ENCODE assay signal across 8 cellular contexts in the genomic region with DNA sequence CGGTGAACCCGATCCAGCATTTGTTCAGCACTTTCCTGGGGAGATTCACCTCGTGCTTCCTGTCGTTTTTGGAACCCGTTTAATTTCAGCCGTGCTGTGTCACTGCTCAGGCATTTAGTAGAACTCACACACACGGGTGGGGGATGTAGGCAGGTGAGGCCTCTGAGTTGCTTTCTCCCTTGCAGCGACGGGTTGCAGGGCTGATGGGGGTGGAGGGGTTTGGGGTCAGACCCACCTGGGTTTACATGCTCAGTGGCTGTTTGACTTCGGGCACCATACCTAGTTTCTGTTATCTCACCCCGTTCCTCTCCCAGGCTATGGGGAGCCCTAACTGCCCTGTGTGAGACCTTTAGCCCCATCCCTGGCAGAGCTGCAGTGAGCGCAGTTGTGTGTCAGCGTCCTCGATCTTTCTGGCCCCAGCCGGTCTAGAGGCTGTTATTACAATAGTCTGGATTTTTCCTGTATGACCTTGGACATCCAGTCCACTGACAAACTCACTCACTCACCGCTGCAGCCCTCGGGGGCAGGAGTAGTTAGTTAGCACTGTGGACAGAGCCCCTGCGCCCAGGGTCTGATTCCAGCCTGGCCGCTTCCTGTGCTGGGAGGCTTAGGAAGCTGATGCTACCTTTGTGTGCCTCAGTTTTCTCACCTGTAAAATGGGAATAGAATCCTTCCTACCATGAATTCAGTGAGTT. TPM values are rescaled to one million over a fixed set of nuclear protein-coding genes. Genes with fewer than 3 reads are reported as not detected.
A peak's percentile ranks its signal among the peaks of the same experiment; 100 is the strongest.
DNase-seq lines count a peak whose midpoint lies in the region; ATAC-seq, FAIRE-seq and TF ChIP-seq lines count a peak whose summit lies in the region.

No MANE protein-coding gene starts in this region.

- 23 to 34% (median 26%) methylated on average over 14 to 19 of the region's 19 CpGs for WGBS in adrenal gland, 4 donors

- peak overlapping the region in 1 of 4 donors; percentile 97 for H3K4me3 ChIP-seq in adrenal gland

- TF ChIP-seq POLR2A in adrenal gland (IDR thresholded peaks at IDR 0.05) = peak in 1 of 2 donors; percentile 58

- peak; percentile 76 for FAIRE-seq in HTR-8/SVneo (lab: Jason Lieb, UNC)

- no peak for TF ChIP-seq CTCF in adrenal gland (IDR thresholded peaks at IDR 0.05)

- no peak for DNase-seq in HTR-8/SVneo (ENCODE audit: insufficient read length, low spot score)
- DNase-seq in adrenal gland = peak; percentile 62 to 85 (median 81)
- DNase-seq in iris pigment epithelial cell (ENCODE audit: low read depth) = peak; percentile 59
- DNase-seq in stimulated activated naive B cell treated with anti-CD40 and anti-IgM and Interleukin-4, amounts not matched to agents 10 μg/mL and 1 μg/mL and 100 μg/mL, for 72 hours = no peak
- no peak for DNase-seq in NAMALWA (ENCODE audit: low spot score)
- no peak for DNase-seq in putamen (ENCODE audit: low spot score)
- DNase-seq in NCI-H1436 treated with DMSO at 0.1 percent for 48 hours (lab: John Stamatoyannopoulos, UW) = no peak

- H3K27ac Mint-ChIP-seq in stimulated activated naive B cell treated with anti-CD40 and anti-IgM and Interleukin-4, amounts not matched to agents 10 μg/mL and 1 μg/mL and 100 μg/mL, for 72 hours = peak overlapping the region; percentile 69

- peaks cover 34 to 53% of the 10 kb centered on the region in 2 donors for H3K4me1 ChIP-seq in adrenal gland (replicated peaks in 1 of 2)

- ATAC-seq in stimulated activated naive B cell treated with anti-CD40 and anti-IgM and Interleukin-4, amounts not matched to agents 10 μg/mL and 1 μg/mL and 100 μg/mL, for 72 hours (replicated peaks) = no peak
- ATAC-seq in GM19395 (IDR thresholded peaks at IDR 0.05; ENCODE audit: unreplicated experiment) = no peak

- intact Hi-C loops in adrenal gland (cut with DNase I) = loop anchor here (5.0 kb wide), 2 partner anchors 57 to 72 kb away; no protein-coding TSS in a partner anchor

- H3K36me3 Mint-ChIP-seq in stimulated activated naive B cell treated with anti-CD40 and anti-IgM and Interleukin-4, amounts not matched to agents 10 μg/mL and 1 μg/mL and 100 μg/mL, for 72 hours = peaks cover 0 to 2% of the 10 kb centered on the region in 2 donors

- no peaks in the 10 kb centered on the region for H3K27me3 ChIP-seq in adrenal gland

- H3K36me3 ChIP-seq in adrenal gland (replicated peaks in 1 of 2) = no peaks in the 10 kb centered on the region

- H3K27me3 Mint-ChIP-seq in stimulated activated naive B cell treated with anti-CD40 and anti-IgM and Interleukin-4, amounts not matched to agents 10 μg/mL and 1 μg/mL and 100 μg/mL, for 72 hours = peaks cover 42 to 46% of the 10 kb centered on the region in 2 donors

- no peaks in the 10 kb centered on the region for H3K9me3 ChIP-seq in adrenal gland (replicated peaks in 1 of 3)

- peaks cover 19% of the 10 kb centered on the region in 2 donors for H3K4me1 Mint-ChIP-seq in stimulated activated naive B cell treated with anti-CD40 and anti-IgM and Interleukin-4, amounts not matched to agents 10 μg/mL and 1 μg/mL and 100 μg/mL, for 72 hours

- H3K9me3 Mint-ChIP-seq in stimulated activated naive B cell treated with anti-CD40 and anti-IgM and Interleukin-4, amounts not matched to agents 10 μg/mL and 1 μg/mL and 100 μg/mL, for 72 hours = no peaks in the 10 kb centered on the region

- H3K27ac ChIP-seq in adrenal gland = peak overlapping the region; percentile 3 to 92 (median 75)

- no peak overlapping the region for H3K4me3 Mint-ChIP-seq in stimulated activated naive B cell treated with anti-CD40 and anti-IgM and Interleukin-4, amounts not matched to agents 10 μg/mL and 1 μg/mL and 100 μg/mL, for 72 hours

RNA-seq across cellular contexts. Expression of a gene that starts 2.6 kb away (rescaled TPM):
- 100 to 1,000 TPM in 1 of 8 donors, 10 to 100 TPM in 7; 45.3 to 277 (median 75.8) TPM for total RNA-seq in adrenal gland
- 100 to 1,000 TPM in 2 of 3 donors, 10 to 100 TPM in 1; 14.2 to 104 (median 104) TPM for polyA plus RNA-seq in adrenal gland

RNA-seq across cellular contexts. Expression of a gene that starts 43.3 kb away (rescaled TPM):
- 10 to 100 TPM; 18.7 to 41.2 (median 27.2) TPM for total RNA-seq in adrenal gland
- polyA plus RNA-seq in adrenal gland = 10 to 100 TPM; 23.4 to 46.5 (median 27.3) TPM

Comparison
In these comparisons a context has a peak if more than half of its experiments do, and no peak if none do; other contexts are left out.
1. DNase-seq: peak in adrenal gland (7 of 7) and iris pigment epithelial cell (single experiment); none in HTR-8/SVneo (single experiment), stimulated activated naive B cell treated with anti-CD40 and anti-IgM and Interleukin-4, amounts not matched to agents 10 μg/mL and 1 μg/mL and 100 μg/mL, for 72 hours (single experiment), NAMALWA (single experiment), putamen (single experiment) and NCI-H1436 treated with DMSO at 0.1 percent for 48 hours (single experiment).